In the genomic region with DNA sequence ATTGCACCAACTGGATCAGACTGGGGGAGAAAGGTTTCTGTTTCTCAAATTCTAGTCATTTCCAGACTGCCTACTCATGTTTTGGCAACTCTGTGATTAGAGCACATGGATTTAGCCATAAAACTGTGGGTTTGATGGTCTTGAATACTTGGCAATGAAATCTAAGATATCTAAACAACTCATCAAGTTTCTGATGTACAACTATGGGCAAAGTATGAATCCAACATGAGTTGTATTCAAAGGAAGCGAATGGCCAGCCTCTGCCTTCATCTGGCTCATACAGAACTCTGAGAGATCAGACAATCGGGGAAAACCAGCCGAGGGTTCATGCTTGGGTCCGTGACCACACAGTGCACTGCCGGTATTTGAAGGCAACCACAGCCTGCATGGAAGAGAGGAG, we compare ENCODE assay signal across 25 cellular contexts.
DNase-seq lines count a peak whose midpoint lies in the region; ATAC-seq and TF ChIP-seq lines count a peak whose summit lies in the region.
"Had no signal": no experiment of that assay in that cellular context is flagged by ENCODE, and none has a peak within 500 bp of the region (broad histone marks: within the 10 kb centered on the region; RNA-seq: fewer than 3 reads in every experiment).

No MANE protein-coding gene starts in this region.

- POLR2A ChIA-PET in SK-N-SH (lab: Yijun Ruan, JAX) = no interaction called here
- POLR2A ChIA-PET in RWPE1 (lab: Yijun Ruan, JAX; ENCODE audit: low non-redundant PET) = no interaction called here

- H2AFZ ChIP-seq in SK-N-SH (ENCODE audit: low read depth) = no peak overlapping the region

- H4K20me1 ChIP-seq in SK-N-SH (ENCODE audit: insufficient read depth) = no peaks in the 10 kb centered on the region

- H3K9me2 ChIP-seq in SK-N-SH = no peaks in the 10 kb centered on the region

- H3K9me3 ChIP-seq in SK-N-SH (no peaks in the 10 kb centered on the region), suprapubic skin (no peaks in the 10 kb centered on the region)
- H3K9me3 ChIP-seq: body of pancreas, right lobe of liver had no signal

- H3K9ac ChIP-seq in SK-N-SH = peak overlapping the region; percentile 22; the same call in 1 of the 2 replicates

- no peaks in the 10 kb centered on the region for H3K79me2 ChIP-seq in SK-N-SH (ENCODE audit: insufficient read depth)

- H3K4me2 ChIP-seq in SK-N-SH = 0 out of 2 replicates have a peak overlapping the region, but pooled peaks have one; percentile 15

- H3K27me3 ChIP-seq in SK-N-SH (ENCODE audit: insufficient read depth) (no peaks in the 10 kb centered on the region), suprapubic skin (no peaks in the 10 kb centered on the region)
- H3K27me3 ChIP-seq: body of pancreas, right lobe of liver had no signal

- no peak; the same call in 2 of the 3 replicates for ATAC-seq in SK-N-SH treated with all-trans-retinoic acid at 6 μM for 48 hours
- ATAC-seq: body of pancreas, right lobe of liver, Right ventricle myocardium inferior, T-helper 17 cell had no signal

- peaks cover 25 to 37% of the 10 kb centered on the region in 2 experiments for H3K4me1 ChIP-seq in SK-N-SH (ENCODE audit: control insufficient read depth in 1 of 2, insufficient read depth in 2 of 2, low read depth in 1 of 2, low read length in 1 of 2)
- peaks cover 16% of the 10 kb centered on the region for H3K4me1 ChIP-seq in suprapubic skin
- H3K4me1 ChIP-seq: body of pancreas, right lobe of liver had no signal

- TF ChIP-seq POLR2A in suprapubic skin (IDR thresholded peaks at IDR 0.05) = no peak

- peaks cover 25% of the 10 kb centered on the region for H3F3A ChIP-seq in SK-N-SH (replicated peaks; ENCODE audit: insufficient read depth)

- TF ChIP-seq EP300 in SK-N-SH (IDR thresholded peaks at IDR 0.05; ENCODE audit: borderline replicate concordance in 1 of 2, low read depth in 1 of 2, low read length in 1 of 2) = peak in 1 of 2 experiments; percentile 75; a peak in 2 of 4 replicates
- TF ChIP-seq EP300 in suprapubic skin (IDR thresholded peaks at IDR 0.05) = no peak

- no peak overlapping the region for H3K4me3 ChIP-seq in SK-N-SH (ENCODE audit: low read depth in 2 of 2, low read length in 1 of 2)
- H3K4me3 ChIP-seq in suprapubic skin = no peak overlapping the region
- H3K4me3 ChIP-seq: body of pancreas, right lobe of liver had no signal

- TF ChIP-seq RAD21 in SK-N-SH (IDR thresholded peaks at IDR 0.05; ENCODE audit: low read length) = no peak

- H3K27ac ChIP-seq in SK-N-SH (ENCODE audit: low read depth in 2 of 2, low read length in 1 of 2) = peak overlapping the region in 1 of 2 experiments; percentile 98; a peak in 2 of 4 replicates
- no peak overlapping the region for H3K27ac ChIP-seq in RWPE1
- H3K27ac ChIP-seq in suprapubic skin = no peak overlapping the region
- H3K27ac ChIP-seq: 22Rv1, body of pancreas, epithelial cell of prostate, right lobe of liver had no signal

- DNase-seq in SK-N-SH (no peak), amniotic epithelial cell (ENCODE audit: low read depth) (peak; percentile 80), glomerular visceral epithelial cell (ENCODE audit: extremely low spot score) (peak; percentile 98), T-helper 9 cell (no peak), RWPE1 (ENCODE audit: low spot score) (no peak), germinal center (ENCODE audit: low spot score) (no peak), suprapubic skin (ENCODE audit: low spot score in 2 of 2) (no peak)
- DNase-seq: activated CD4-positive, CD25-positive, alpha-beta regulatory T cell treated with anti-CD3 and anti-CD28 coated beads, Interleukin-2, amount 50 U/mL, for 72 hours; activated gamma-delta T cell treated with Interleukin-2 at 50 U/mL for 16 hours; body of pancreas; CD8-positive, alpha-beta memory T cell; dermis blood vessel endothelial cell; H7; kidney glomerular epithelial cell; NCI-H1436 treated with DMSO at 0.1 percent for 48 hours; NCI-H226; NK-92 treated with Interleukin-12 subunit alpha and Interleukin-12 subunit beta, amount 100 ng/mL, for 24 hours; nucleus accumbens; right lobe of liver; stimulated activated CD4-positive, alpha-beta T cell treated with anti-CD3 and anti-CD28 coated beads, Interleukin-4, amount 100 ng/mL, for 24 hours; T-helper 17 cell had no signal

- CTCF ChIA-PET in SK-N-SH (lab: Yijun Ruan, JAX) (interaction anchor here (1.2 to 2.3 kb wide), 2 partner anchors 143 to 260 kb away, joined by 3 to 10 read pairs; no protein-coding TSS in a partner anchor), RWPE1 (lab: Yijun Ruan, JAX) (no interaction called here)

- H3K36me3 ChIP-seq in SK-N-SH (replicated peaks in 1 of 2; ENCODE audit: control insufficient read depth in 1 of 2, insufficient read depth in 2 of 2, low read length in 1 of 2) (no peaks in the 10 kb centered on the region), suprapubic skin (no peaks in the 10 kb centered on the region)
- H3K36me3 ChIP-seq: right lobe of liver had no signal

- 67% methylated on average over 5 of the region's 5 CpGs for WGBS in SK-N-SH (ENCODE audit: low lambda C conversion rate)
- WGBS in suprapubic skin = 74% methylated on average over 5 of the region's 5 CpGs

- no peak for TF ChIP-seq CTCF in SK-N-SH (IDR thresholded peaks at IDR 0.05)
- no peak for TF ChIP-seq CTCF in RWPE1 (conservative IDR thresholded peaks at IDR 0.05; ENCODE audit: low read depth)
- TF ChIP-seq CTCF in suprapubic skin (IDR thresholded peaks at IDR 0.05) = no peak

TF ChIP-seq in SK-N-SH, 30 proteins besides CTCF, POLR2A, EP300 and RAD21 (continues in another document):
- TF ChIP-seq IRF3 (IDR thresholded peaks at IDR 0.05; ENCODE audit: low read depth, low read length) (no peak), TCF12 (IDR thresholded peaks at IDR 0.05) (peak; percentile 63; the same call in 1 of the 2 replicates), JUND (IDR thresholded peaks at IDR 0.05) (peak; percentile 41; the same call in 1 of the 2 replicates), MAX (IDR thresholded peaks at IDR 0.05; ENCODE audit: low read depth) (peak; percentile 73), RFX5 (IDR thresholded peaks at IDR 0.05; ENCODE audit: low read length) (no peak), SIN3A (IDR thresholded peaks at IDR 0.05; ENCODE audit: borderline replicate concordance, low read depth, low read length) (no peak), FOSL2 (IDR thresholded peaks at IDR 0.05; ENCODE audit: borderline replicate concordance, low read depth) (peak; percentile 44; the same call in 1 of the 2 replicates)
- TF ChIP-seq, protein P1, sequence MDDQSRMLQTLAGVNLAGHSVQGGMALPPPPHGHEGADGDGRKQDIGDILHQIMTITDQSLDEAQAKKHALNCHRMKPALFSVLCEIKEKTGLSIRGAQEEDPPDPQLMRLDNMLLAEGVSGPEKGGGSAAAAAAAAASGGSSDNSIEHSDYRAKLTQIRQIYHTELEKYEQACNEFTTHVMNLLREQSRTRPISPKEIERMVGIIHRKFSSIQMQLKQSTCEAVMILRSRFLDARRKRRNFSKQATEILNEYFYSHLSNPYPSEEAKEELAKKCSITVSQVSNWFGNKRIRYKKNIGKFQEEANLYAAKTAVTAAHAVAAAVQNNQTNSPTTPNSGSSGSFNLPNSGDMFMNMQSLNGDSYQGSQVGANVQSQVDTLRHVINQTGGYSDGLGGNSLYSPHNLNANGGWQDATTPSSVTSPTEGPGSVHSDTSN (IDR thresholded peaks at IDR 0.05) = peak; percentile 35

TF ChIP-seq in SK-N-SH treated with all-trans-retinoic acid at 6 μM for 48 hours, 23 proteins besides CTCF, POLR2A, EP300 and RAD21:
- TF ChIP-seq ZNF8 (CRISPR knock-in tag; IDR thresholded peaks at IDR 0.05) (no peak), GLIS3 (CRISPR knock-in tag; IDR thresholded peaks at IDR 0.05) (no peak), TCF4 (CRISPR knock-in tag; IDR thresholded peaks at IDR 0.05; ENCODE audit: borderline replicate concordance) (no peak), RARB (CRISPR knock-in tag; IDR thresholded peaks at IDR 0.05) (no peak), ZC3H10 (CRISPR knock-in tag; IDR thresholded peaks at IDR 0.05) (no peak), TOX (CRISPR knock-in tag; IDR thresholded peaks at IDR 0.05; ENCODE audit: borderline replicate concordance) (no peak), ZNF565 (CRISPR knock-in tag; conservative IDR thresholded peaks at IDR 0.05; ENCODE audit: low read depth) (no peak), ARNTL (CRISPR knock-in tag; IDR thresholded peaks at IDR 0.05; ENCODE audit: borderline replicate concordance, low read depth) (no peak), ZNF70 (CRISPR knock-in tag; IDR thresholded peaks at IDR 0.05) (no peak), BACH2 (CRISPR knock-in tag; IDR thresholded peaks at IDR 0.05; ENCODE audit: borderline replicate concordance) (no peak)
- TF ChIP-seq, protein P2, sequence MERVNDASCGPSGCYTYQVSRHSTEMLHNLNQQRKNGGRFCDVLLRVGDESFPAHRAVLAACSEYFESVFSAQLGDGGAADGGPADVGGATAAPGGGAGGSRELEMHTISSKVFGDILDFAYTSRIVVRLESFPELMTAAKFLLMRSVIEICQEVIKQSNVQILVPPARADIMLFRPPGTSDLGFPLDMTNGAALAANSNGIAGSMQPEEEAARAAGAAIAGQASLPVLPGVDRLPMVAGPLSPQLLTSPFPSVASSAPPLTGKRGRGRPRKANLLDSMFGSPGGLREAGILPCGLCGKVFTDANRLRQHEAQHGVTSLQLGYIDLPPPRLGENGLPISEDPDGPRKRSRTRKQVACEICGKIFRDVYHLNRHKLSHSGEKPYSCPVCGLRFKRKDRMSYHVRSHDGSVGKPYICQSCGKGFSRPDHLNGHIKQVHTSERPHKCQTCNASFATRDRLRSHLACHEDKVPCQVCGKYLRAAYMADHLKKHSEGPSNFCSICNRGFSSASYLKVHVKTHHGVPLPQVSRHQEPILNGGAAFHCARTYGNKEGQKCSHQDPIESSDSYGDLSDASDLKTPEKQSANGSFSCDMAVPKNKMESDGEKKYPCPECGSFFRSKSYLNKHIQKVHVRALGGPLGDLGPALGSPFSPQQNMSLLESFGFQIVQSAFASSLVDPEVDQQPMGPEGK (CRISPR knock-in tag; IDR thresholded peaks at IDR 0.05; ENCODE audit: borderline replicate concordance) = no peak

Comparison
In these comparisons a context has a peak if more than half of its experiments do, and no peak if none do; other contexts are left out.
1. DNase-seq: peak in amniotic epithelial cell (single experiment) and glomerular visceral epithelial cell (single experiment); none in SK-N-SH (single experiment), T-helper 9 cell (single experiment), RWPE1 (single experiment), germinal center (single experiment) and suprapubic skin (0 of 2).